16 cellular contexts compared by ENCODE assay signal in the genomic region with DNA sequence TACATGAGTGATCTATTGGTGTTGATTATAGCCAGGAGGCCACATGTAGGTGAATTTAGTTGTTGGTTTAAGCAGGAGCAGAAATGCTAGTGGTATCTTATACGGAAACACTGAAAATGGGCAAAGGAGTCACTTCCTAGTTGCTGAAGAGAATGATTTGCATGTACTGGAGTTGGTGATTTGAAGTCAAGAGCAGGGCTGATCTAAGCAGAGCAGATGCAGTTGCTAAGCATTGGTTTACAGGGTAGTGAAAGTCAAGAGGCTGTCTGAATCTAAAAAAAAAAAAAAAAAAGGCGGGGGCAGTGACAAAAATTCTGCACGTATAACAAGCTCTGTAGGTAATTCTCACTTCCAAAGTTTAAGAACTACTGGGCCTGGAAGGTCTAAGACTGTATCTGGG. TPM values are rescaled to one million over a fixed set of nuclear protein-coding genes. Genes with fewer than 3 reads are reported as not detected.
DNase-seq lines count a peak whose midpoint lies in the region; ATAC-seq and TF ChIP-seq lines count a peak whose summit lies in the region.
"Had no signal": no experiment of that assay in that cellular context is flagged by ENCODE, and none has a peak within 500 bp of the region (broad histone marks: within the 10 kb centered on the region; RNA-seq: fewer than 3 reads in every experiment).

No MANE protein-coding gene starts in this region.

- peak; percentile 79 for ATAC-seq in GM21723 (IDR thresholded peaks at IDR 0.05; ENCODE audit: unreplicated experiment)
- peak; percentile 55 for ATAC-seq in HG03196 (IDR thresholded peaks at IDR 0.05; ENCODE audit: unreplicated experiment)
- peak; percentile 54 for ATAC-seq in naive B cell (ENCODE audit: low read depth in 2 of 2)

- peak; percentile 39 for DNase-seq in DMS79 treated with DMSO at 0.1 percent for 48 hours (lab: John Stamatoyannopoulos, UW)
- DNase-seq in DMS79 (lab: John Stamatoyannopoulos, UW): no peak
- peak; percentile 52 for DNase-seq in naive B cell
- no peak for DNase-seq in stimulated activated CD4-positive, alpha-beta T cell treated with anti-CD3 and anti-CD28 coated beads, Interleukin-15, amount 100 ng/mL, for 24 hours
- DNase-seq in osteocyte (ENCODE audit: extremely low spot score, unreplicated experiment): no peak
- no peak for DNase-seq in NCI-H345 (lab: John Stamatoyannopoulos, UW)
- DNase-seq: 8988T; central memory CD4-positive, alpha-beta T cell; GDM1; kidney glomerular epithelial cell; NCI-H524 treated with DMSO at 0.1 percent for 48 hours; nucleus accumbens; thyroid gland had no signal

- H3K36me3 Mint-ChIP-seq in naive B cell (no peaks in the 10 kb centered on the region), osteocyte (ENCODE audit: unreplicated experiment) (no peaks in the 10 kb centered on the region)

- peaks cover 8 to 19% (median 18%) of the 10 kb centered on the region in 3 donors for H3K4me1 Mint-ChIP-seq in naive B cell
- peaks cover 1% of the 10 kb centered on the region for H3K4me1 Mint-ChIP-seq in osteocyte (ENCODE audit: unreplicated experiment)

- no peaks in the 10 kb centered on the region for H3K27me3 Mint-ChIP-seq in naive B cell
- no peaks in the 10 kb centered on the region for H3K27me3 Mint-ChIP-seq in osteocyte (ENCODE audit: unreplicated experiment)

- H3K9me3 Mint-ChIP-seq in naive B cell (peaks cover 0 to 3% (median 0%) of the 10 kb centered on the region in 7 donors), osteocyte (ENCODE audit: unreplicated experiment) (no peaks in the 10 kb centered on the region)
- H3K9me3 Mint-ChIP-seq: T-helper 1 cell treated with Interleukin-12 subunit alpha and Interleukin-12 subunit beta and Interleukin-4 antibody, amounts not matched to agents 30 μg/mL and 1 μg/mL, for 36 hours had no signal

- H3K27ac Mint-ChIP-seq in naive B cell: peak overlapping the region; percentile 4 to 87 (median 46)
- H3K27ac Mint-ChIP-seq in osteocyte (ENCODE audit: unreplicated experiment): no peak overlapping the region
- H3K27ac Mint-ChIP-seq: T-helper 1 cell treated with Interleukin-12 subunit alpha and Interleukin-12 subunit beta and Interleukin-4 antibody, amounts not matched to agents 30 μg/mL and 1 μg/mL, for 36 hours had no signal

- H3K4me3 Mint-ChIP-seq in naive B cell (peak overlapping the region in 1 of 8 donors; percentile 66), osteocyte (ENCODE audit: unreplicated experiment) (no peak overlapping the region)
- H3K4me3 Mint-ChIP-seq: T-helper 1 cell treated with Interleukin-12 subunit alpha and Interleukin-12 subunit beta and Interleukin-4 antibody, amounts not matched to agents 30 μg/mL and 1 μg/mL, for 36 hours had no signal

- no peak for TF ChIP-seq CTCF in osteocyte (IDR thresholded peaks at IDR 0.05)

RNA-seq across cellular contexts. Expression of a gene that starts 3.5 kb away (rescaled TPM):
- 10 to 100 TPM; 25.0 to 38.1 (median 30.8) TPM for polyA plus RNA-seq in naive B cell (ENCODE audit: low read depth in 6 of 6)
- total RNA-seq in osteocyte: 36.2 and 38.9 TPM in 2 replicates

Comparison
In these comparisons a context has a peak if more than half of its experiments do, and no peak if none do; other contexts are left out.
1. DNase-seq: peak in DMS79 treated with DMSO at 0.1 percent for 48 hours (single experiment) and naive B cell (single experiment); none in DMS79 (single experiment), stimulated activated CD4-positive, alpha-beta T cell treated with anti-CD3 and anti-CD28 coated beads, Interleukin-15, amount 100 ng/mL, for 24 hours (single experiment), osteocyte (single experiment) and NCI-H345 (single experiment).
2. Peak in every context shown above with its lines, with median percentiles within 50 percentile points of each other: ATAC-seq.